Comparison of ENCODE assay signal across 8 cellular contexts in genomic region chr7:872685-873084, GRCh38. TPM values are rescaled to one million over a fixed set of nuclear protein-coding genes. Genes with fewer than 3 reads are reported as not detected.
A peak's percentile ranks its signal among the peaks of the same experiment; 100 is the strongest.
DNase-seq lines count a peak whose midpoint lies in the region; ATAC-seq and TF ChIP-seq lines count a peak whose summit lies in the region.
"Not testable (repeated sequence)": the region's sequence is repeated elsewhere in the genome, so short reads cannot be mapped to it uniquely, and the experiment has no call there.

No MANE protein-coding gene starts in this region.

- H3K4me3 Mint-ChIP-seq in naive B cell, result peak overlapping the region in 1 of 8 donors; percentile 81

- TF ChIP-seq EP300 in transverse colon (IDR thresholded peaks at IDR 0.05; ENCODE audit: low read depth), result not testable (repeated sequence)

- peak overlapping the region in 5 of 11 experiments; percentile 29 to 87 (median 44); a peak in 8 of 22 replicates for H3K4me2 ChIP-seq in BLaER1 treated with 17β-estradiol and CSF1 and Interleukin-3, amounts not matched to agents 10 nM and 100 nM

- H3K4me1 ChIP-seq in BLaER1 treated with 17β-estradiol and CSF1 and Interleukin-3, amounts not matched to agents 10 nM and 100 nM, result peaks cover 27 to 46% (median 35%) of the 10 kb centered on the region in 10 experiments
- H3K4me1 ChIP-seq in spleen (peaks cover 12 to 65% (median 40%) of the 10 kb centered on the region in 6 donors), transverse colon (peaks cover 18 to 42% (median 24%) of the 10 kb centered on the region in 4 donors)

- TF ChIP-seq CTCF in RWPE1 (conservative IDR thresholded peaks at IDR 0.05; ENCODE audit: low read depth); dorsolateral prefrontal cortex (IDR thresholded peaks at IDR 0.05 in 54 of 56, conservative IDR thresholded peaks at IDR 0.05 in 2 of 56; ENCODE audit: low read depth in 1 of 56, partially characterized antibody in 56 of 56); spleen (IDR thresholded peaks at IDR 0.05 in 8 of 11, conservative IDR thresholded peaks at IDR 0.05 in 3 of 11); transverse colon (IDR thresholded peaks at IDR 0.05): not testable (repeated sequence)

- H3K27ac Mint-ChIP-seq in naive B cell, result peak overlapping the region in 5 of 6 donors; percentile 11 to 74 (median 49)

- peaks cover 48 to 82% (median 74%) of the 10 kb centered on the region in 11 experiments for H3K36me3 ChIP-seq in BLaER1 treated with 17β-estradiol and CSF1 and Interleukin-3, amounts not matched to agents 10 nM and 100 nM
- H3K36me3 ChIP-seq in spleen, result peaks cover 0 to 48% (median 29%) of the 10 kb centered on the region in 6 donors
- not testable (repeated sequence) for H3K36me3 ChIP-seq in transverse colon

- not testable (repeated sequence) for H3K27me3 Mint-ChIP-seq in naive B cell

- in situ Hi-C loops in transverse colon (cut with MboI; ENCODE audit: low pct_ligation_motif_present in 1 of 4, low pct_unique_long_range_greater_than_20kb in 1 of 4, low sequenced_read_pairs in 3 of 4), result loop anchor here in 1 of 4 donors (10.0 kb wide), 1 partner anchor 88 kb away; no protein-coding TSS in a partner anchor

- not testable (repeated sequence) for H3K9ac ChIP-seq in BLaER1 treated with 17β-estradiol and CSF1 and Interleukin-3, amounts not matched to agents 10 nM and 100 nM

- DNase-seq in RWPE1 (ENCODE audit: low spot score); dorsolateral prefrontal cortex; naive B cell; spleen; transverse colon: not testable (repeated sequence)
- peak; percentile 18 for DNase-seq in Right ventricle myocardium superior

- intact Hi-C loops in dorsolateral prefrontal cortex (cut with DNase I) (loop anchor here (2.0 to 10.0 kb wide), 5 partner anchors 55 to 550 kb away; partner anchors contain the start of gene PDGFA (in 1 of the 2)), Right ventricle myocardium superior (cut with DNase I) (loop anchor here (5.0 kb wide), 1 partner anchor 50 kb away; no protein-coding TSS in a partner anchor), spleen (cut with DNase I; ENCODE audit: low total_unique reads) (loop anchor here (5.0 kb wide), 1 partner anchor 85 kb away; no protein-coding TSS in a partner anchor), transverse colon (cut with DNase I; ENCODE audit: low total_unique reads) (loop anchor here (5.0 kb wide), 1 partner anchor 85 kb away; no protein-coding TSS in a partner anchor)

- not testable (repeated sequence) for H3K36me3 Mint-ChIP-seq in naive B cell

- H3K9me3 ChIP-seq in BLaER1 treated with 17β-estradiol and CSF1 and Interleukin-3, amounts not matched to agents 10 nM and 100 nM (replicated peaks in 1 of 11); spleen; transverse colon: not testable (repeated sequence)

- H3K9me3 Mint-ChIP-seq in naive B cell, result not testable (repeated sequence)

- TF ChIP-seq POLR2A in spleen (IDR thresholded peaks at IDR 0.05); transverse colon (IDR thresholded peaks at IDR 0.05): not testable (repeated sequence)

- H3K4me3 ChIP-seq in BLaER1 treated with 17β-estradiol and CSF1 and Interleukin-3, amounts not matched to agents 10 nM and 100 nM; dorsolateral prefrontal cortex; spleen; transverse colon: not testable (repeated sequence)

- 88 to 93% (median 90%) methylated on average over 19 of the region's 19 CpGs for WGBS in spleen, 5 donors
- 87 to 92% methylated on average over 6 to 19 of the region's 19 CpGs for WGBS in transverse colon (ENCODE audit: low coverage in 1 of 2), 2 donors

- not testable (repeated sequence) for H3K27me3 ChIP-seq in BLaER1 treated with 17β-estradiol and CSF1 and Interleukin-3, amounts not matched to agents 10 nM and 100 nM; dorsolateral prefrontal cortex; spleen (replicated peaks in 1 of 7); transverse colon

- POLR2A ChIA-PET in RWPE1 (lab: Yijun Ruan, JAX; ENCODE audit: low non-redundant PET), result not testable (repeated sequence)

- peaks cover 11 to 20% (median 14%) of the 10 kb centered on the region in 3 donors for H3K4me1 Mint-ChIP-seq in naive B cell

- not testable (repeated sequence) for ATAC-seq in Right ventricle myocardium superior (ENCODE audit: poor library complexity); naive B cell (ENCODE audit: low read depth in 2 of 2)

- peak overlapping the region in 6 of 11 experiments; percentile 9 to 67 (median 46); a peak in 8 of 22 replicates for H3K27ac ChIP-seq in BLaER1 treated with 17β-estradiol and CSF1 and Interleukin-3, amounts not matched to agents 10 nM and 100 nM
- H3K27ac ChIP-seq in RWPE1, result peak overlapping the region; percentile 62
- peak overlapping the region; percentile 83 for H3K27ac ChIP-seq in angular gyrus (ENCODE audit: low read depth, low read length)
- peak overlapping the region in 56 of 59 donors; percentile 26 to 97 (median 83) for H3K27ac ChIP-seq in dorsolateral prefrontal cortex
- H3K27ac ChIP-seq in spleen, result peak overlapping the region; percentile 29 to 80 (median 68)
- peak overlapping the region; percentile 66 to 81 (median 78) for H3K27ac ChIP-seq in transverse colon

- peaks cover 0 to 40% (median 7%) of the 10 kb centered on the region in 11 experiments; a peak in 11 of 22 replicates for H4K20me1 ChIP-seq in BLaER1 treated with 17β-estradiol and CSF1 and Interleukin-3, amounts not matched to agents 10 nM and 100 nM

- CTCF ChIA-PET in RWPE1 (lab: Yijun Ruan, JAX), result interaction anchor here (0.7 to 1.5 kb wide), 6 partner anchors 12 to 393 kb away, joined by 3 to 10 read pairs (median 4); no protein-coding TSS in a partner anchor

RNA-seq across cellular contexts. Expression of gene GET4, which starts 3.7 kb away (rescaled TPM):
- 10 to 100 TPM; 25.4 to 54.1 (median 40.7) TPM for total RNA-seq in dorsolateral prefrontal cortex
- total RNA-seq in Right ventricle myocardium superior, result 20.6 TPM
- 10 to 100 TPM in 5 of 6 donors, 1 to 10 TPM in 1; 7.6 to 25.7 (median 16.8) TPM for polyA plus RNA-seq in naive B cell (ENCODE audit: low read depth in 6 of 6)
- total RNA-seq in spleen, result 10 to 100 TPM; 25.4 to 39.5 (median 34.4) TPM
- polyA plus RNA-seq in spleen, result 10 to 100 TPM; 40.0 to 63.0 (median 53.9) TPM
- 100 to 1,000 TPM in 2 of 4 donors, 10 to 100 TPM in 2; 49.4 to 116 (median 85.2) TPM for total RNA-seq in transverse colon

RNA-seq across cellular contexts. Expression of gene SUN1, which starts 40.4 kb away (rescaled TPM):
- 100 to 1,000 TPM; 114 to 221 (median 159) TPM for total RNA-seq in dorsolateral prefrontal cortex
- total RNA-seq in Right ventricle myocardium superior, result 177 TPM
- 10 to 100 TPM; 38.9 to 93.6 (median 45.5) TPM for polyA plus RNA-seq in naive B cell (ENCODE audit: low read depth in 6 of 6)
- 100 to 1,000 TPM; 103 to 181 (median 154) TPM for total RNA-seq in spleen
- 10 to 100 TPM; 33.2 to 59.5 (median 54.9) TPM for polyA plus RNA-seq in spleen
- 100 to 1,000 TPM in 3 of 4 donors, 10 to 100 TPM in 1; 92.7 to 569 (median 162) TPM for total RNA-seq in transverse colon
